8 cellular contexts compared by ENCODE assay signal in the genomic region with DNA sequence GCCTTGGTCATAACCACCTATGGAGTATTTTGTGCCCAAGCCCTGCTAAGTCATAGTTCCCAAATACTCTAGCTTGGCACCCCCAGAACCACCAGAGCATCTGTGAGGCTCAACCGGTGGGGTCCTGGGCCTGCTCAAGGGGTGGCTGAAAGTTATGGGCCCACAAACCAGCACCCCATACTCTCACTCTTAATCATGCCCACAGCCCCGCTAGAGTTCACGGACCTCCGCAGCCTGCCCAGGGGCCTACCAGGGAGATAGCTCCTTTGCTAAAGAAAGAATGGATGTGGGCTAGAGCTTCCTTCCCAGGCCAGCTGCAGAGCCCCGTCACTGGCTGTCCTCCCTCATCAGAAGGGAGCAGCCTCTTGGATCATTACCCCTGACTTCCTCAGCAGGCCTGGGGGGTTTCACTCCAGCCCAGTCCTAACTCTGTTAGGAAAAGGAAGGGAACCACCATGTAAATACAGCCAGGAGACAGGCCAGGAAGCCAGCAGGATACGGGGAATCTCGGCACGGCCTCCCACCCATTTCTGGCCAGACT. TPM values are rescaled to one million over a fixed set of nuclear protein-coding genes. Genes with fewer than 3 reads are reported as not detected.
DNase-seq lines count a peak whose midpoint lies in the region; ATAC-seq and TF ChIP-seq lines count a peak whose summit lies in the region.

No MANE protein-coding gene starts in this region.

- peak overlapping the region in 2 of 3 donors; percentile 84 to 88 for H3K4me3 ChIP-seq in thyroid gland (replicated peaks in 1 of 3)

- H3K9me3 ChIP-seq in thyroid gland: no peaks in the 10 kb centered on the region

- peak overlapping the region; percentile 90 for H3K27ac Mint-ChIP-seq in activated CD4-positive, alpha-beta T cell treated with anti-CD3 and anti-CD28 coated beads, Interleukin-2, amount 10 ng/mL, durations not matched to agents 7 days and 5 days

- POLR2A ChIA-PET in activated CD4-positive, alpha-beta T cell treated with anti-CD3 and anti-CD28 coated beads, Interleukin-2, amount 10 ng/mL, durations not matched to agents 7 days and 5 days (lab: Charles Lee): no interaction called here

- no peak for TF ChIP-seq CTCF in thyroid gland (IDR thresholded peaks at IDR 0.05)

- H3K4me3 Mint-ChIP-seq in activated CD4-positive, alpha-beta T cell treated with anti-CD3 and anti-CD28 coated beads, Interleukin-2, amount 10 ng/mL, durations not matched to agents 7 days and 5 days: peak overlapping the region; percentile 98

- no peaks in the 10 kb centered on the region for H3K9me3 Mint-ChIP-seq in activated CD4-positive, alpha-beta T cell treated with anti-CD3 and anti-CD28 coated beads, Interleukin-2, amount 10 ng/mL, durations not matched to agents 7 days and 5 days

- intact Hi-C loops in thyroid gland (cut with DNase I): loop anchor here (10.0 kb wide), 1 partner anchor 347 kb away; a partner anchor contains a TSS

- peaks cover 82% of the 10 kb centered on the region for H3K4me1 Mint-ChIP-seq in activated CD4-positive, alpha-beta T cell treated with anti-CD3 and anti-CD28 coated beads, Interleukin-2, amount 10 ng/mL, durations not matched to agents 7 days and 5 days

- TF ChIP-seq POLR2A in thyroid gland (IDR thresholded peaks at IDR 0.05): no peak

- H3K27me3 Mint-ChIP-seq in activated CD4-positive, alpha-beta T cell treated with anti-CD3 and anti-CD28 coated beads, Interleukin-2, amount 10 ng/mL, durations not matched to agents 7 days and 5 days: no peaks in the 10 kb centered on the region

- peaks cover 48 to 65% of the 10 kb centered on the region in 2 donors for H3K4me1 ChIP-seq in thyroid gland

- CTCF ChIA-PET in activated CD4-positive, alpha-beta T cell treated with anti-CD3 and anti-CD28 coated beads, Interleukin-2, amount 10 ng/mL, durations not matched to agents 7 days and 5 days (lab: Charles Lee): interaction anchor here (0.5 to 4.9 kb wide), 9 partner anchors 9 to 774 kb away, joined by 3 to 36 read pairs (median 5); a partner anchor contains a TSS

- no peaks in the 10 kb centered on the region for H3K27me3 ChIP-seq in thyroid gland

- 43 to 61% methylated on average over 8 of the region's 8 CpGs for WGBS in thyroid gland, 2 donors

- peak overlapping the region; percentile 82 for H3K27ac ChIP-seq in angular gyrus (ENCODE audit: low read depth, low read length)
- H3K27ac ChIP-seq in thyroid gland: peak overlapping the region in 2 of 3 donors; percentile 72 to 78

- H3K36me3 ChIP-seq in thyroid gland: no peaks in the 10 kb centered on the region

- H3K36me3 Mint-ChIP-seq in activated CD4-positive, alpha-beta T cell treated with anti-CD3 and anti-CD28 coated beads, Interleukin-2, amount 10 ng/mL, durations not matched to agents 7 days and 5 days (ENCODE audit: low read depth): peaks cover 8% of the 10 kb centered on the region

- ATAC-seq in HG02973 (IDR thresholded peaks at IDR 0.05; ENCODE audit: unreplicated experiment): no peak
- no peak for ATAC-seq in HG02870 (IDR thresholded peaks at IDR 0.05; ENCODE audit: unreplicated experiment)

- no peak for DNase-seq in activated CD4-positive, alpha-beta T cell treated with anti-CD3 and anti-CD28 coated beads, Interleukin-2, amount 10 ng/mL, durations not matched to agents 7 days and 5 days
- no peak for DNase-seq in activated CD4-positive, alpha-beta T cell treated with anti-CD3 and anti-CD28 coated beads for 1 hour
- DNase-seq in left kidney (ENCODE audit: low read depth, low spot score) (peak; percentile 39), thyroid gland (no peak), GDM1 (lab: John Stamatoyannopoulos, UW) (no peak)

RNA-seq across cellular contexts. Expression of a gene that starts 1.4 kb away (rescaled TPM):
- total RNA-seq in activated CD4-positive, alpha-beta T cell treated with anti-CD3 and anti-CD28 coated beads, Interleukin-2, amount 10 ng/mL, durations not matched to agents 7 days and 5 days: 100 to 1,000 TPM; 107 TPM
- total RNA-seq in thyroid gland: 10 to 100 TPM; 35.7 to 71.7 (median 42.4) TPM

RNA-seq across cellular contexts. Expression of a gene that starts 4.8 kb away (rescaled TPM):
- 10 to 100 TPM; 12.3 to 12.8 TPM for total RNA-seq in activated CD4-positive, alpha-beta T cell treated with anti-CD3 and anti-CD28 coated beads, Interleukin-2, amount 10 ng/mL, durations not matched to agents 7 days and 5 days
- 1 to 10 TPM; 1.6 to 5.8 (median 3.1) TPM for total RNA-seq in thyroid gland

RNA-seq across cellular contexts. Expression of a gene that starts 19.6 kb away (rescaled TPM):
- total RNA-seq in activated CD4-positive, alpha-beta T cell treated with anti-CD3 and anti-CD28 coated beads, Interleukin-2, amount 10 ng/mL, durations not matched to agents 7 days and 5 days: 10 to 100 TPM; 71.4 to 75.0 TPM
- total RNA-seq in thyroid gland: 10 to 100 TPM; 54.7 to 79.0 (median 57.4) TPM

RNA-seq across cellular contexts. Expression of a gene that starts 21.2 kb away (rescaled TPM):
- 10 to 100 TPM; 16.9 to 18.0 TPM for total RNA-seq in activated CD4-positive, alpha-beta T cell treated with anti-CD3 and anti-CD28 coated beads, Interleukin-2, amount 10 ng/mL, durations not matched to agents 7 days and 5 days
- 10 to 100 TPM; 11.6 to 19.8 (median 13.0) TPM for total RNA-seq in thyroid gland

RNA-seq across cellular contexts. Expression of a gene that starts 34.6 kb away (rescaled TPM):
- 1 to 10 TPM; 2.4 to 3.1 TPM for total RNA-seq in activated CD4-positive, alpha-beta T cell treated with anti-CD3 and anti-CD28 coated beads, Interleukin-2, amount 10 ng/mL, durations not matched to agents 7 days and 5 days
- total RNA-seq in thyroid gland: 100 to 1,000 TPM in 2 of 4 donors, 10 to 100 TPM in 2; 65.3 to 161 (median 99.2) TPM
